8 cellular contexts compared by ENCODE assay signal in the genomic region with DNA sequence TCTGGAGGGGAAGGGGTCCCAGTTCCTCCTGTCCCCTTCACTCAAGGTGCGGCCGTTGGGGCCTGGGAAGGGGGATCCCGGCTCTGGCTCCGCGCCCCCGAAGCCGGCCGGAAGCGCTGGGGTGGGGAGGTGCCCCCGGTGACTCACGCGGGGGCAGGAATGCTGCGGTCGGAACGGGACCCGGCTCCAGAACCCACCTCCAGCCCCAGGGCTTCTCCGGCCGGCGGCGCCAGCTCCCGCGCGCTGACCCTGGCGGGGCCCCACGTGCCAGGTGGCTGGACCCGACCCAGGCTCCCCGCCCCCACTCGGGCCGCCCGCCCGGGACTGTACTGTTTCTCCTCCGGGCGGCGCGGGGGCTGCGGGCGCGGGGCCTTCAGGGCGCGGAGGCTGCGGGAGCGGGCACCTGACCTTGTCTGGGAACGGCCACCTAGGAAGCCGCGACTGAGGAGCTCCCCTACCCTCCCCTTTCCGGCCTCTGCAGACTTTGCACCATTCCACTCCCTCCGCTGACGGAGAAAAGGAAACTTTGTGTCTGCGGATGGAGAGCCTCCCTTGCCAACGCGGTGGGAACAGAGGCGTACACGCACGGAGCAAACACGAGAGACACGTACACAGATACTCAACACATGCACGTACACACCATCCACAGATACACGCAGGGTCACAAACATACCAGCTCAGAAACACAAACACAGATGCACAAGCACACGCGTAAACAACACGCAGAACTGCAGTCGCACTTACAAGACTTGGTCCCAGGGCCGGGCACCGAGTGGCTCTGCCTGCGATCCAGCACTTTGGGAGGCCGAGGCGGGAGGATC. TPM values are rescaled to one million over a fixed set of nuclear protein-coding genes. Genes with fewer than 3 reads are reported as not detected.
A peak's percentile ranks its signal among the peaks of the same experiment; 100 is the strongest.
DNase-seq lines count a peak whose midpoint lies in the region; ATAC-seq and TF ChIP-seq lines count a peak whose summit lies in the region.

No MANE protein-coding gene starts in this region.

- H3K9me2 ChIP-seq in GM23338 (ENCODE audit: insufficient read depth): no peaks in the 10 kb centered on the region

- peaks cover 26% of the 10 kb centered on the region for H3F3A ChIP-seq in GM23338 (replicated peaks; ENCODE audit: low read depth)

- no peaks in the 10 kb centered on the region for H3K36me3 ChIP-seq in GM23338 (ENCODE audit: insufficient read depth)
- H3K36me3 ChIP-seq in iPS-20b (ENCODE audit: insufficient read depth, low read depth, low read length): peaks cover 10% of the 10 kb centered on the region

- H3K27ac ChIP-seq in GM23338 (ENCODE audit: low read depth): peak overlapping the region; percentile 80; the same call in 1 of the 2 replicates
- peak overlapping the region; percentile 47 for H3K27ac ChIP-seq in iPS-20b (ENCODE audit: low read length)

- BruUV-seq in MCF 10A (replicated peaks; lab: Mats Ljungman, UMichigan): no TSS peak

- H3K79me2 ChIP-seq in GM23338 (replicated peaks; ENCODE audit: insufficient read depth): no peaks in the 10 kb centered on the region

- TF ChIP-seq CTCF in GM23338 (conservative IDR thresholded peaks at IDR 0.05; ENCODE audit: low read depth in 2 of 2): no peak
- no peak for TF ChIP-seq CTCF in MCF 10A (IDR thresholded peaks at IDR 0.05; ENCODE audit: unreplicated experiment)

- no peaks in the 10 kb centered on the region for H4K20me1 ChIP-seq in GM23338 (replicated peaks; ENCODE audit: insufficient read depth)

- H3K4me2 ChIP-seq in GM23338: peak overlapping the region; percentile 86

- DNase-seq in GM23338 (ENCODE audit: low spot score) (peak; percentile 81), T1000 (lab: John Stamatoyannopoulos, UW) (peak; percentile 92), MCF 10A (ENCODE audit: unreplicated experiment) (peak; percentile 91), skeletal muscle cell (ENCODE audit: low read depth) (peak; percentile 51), NCI-H510A (lab: John Stamatoyannopoulos, UW) (no peak), NCI-H774 (lab: John Stamatoyannopoulos, UW) (no peak)

- H3K4me1 Mint-ChIP-seq in GM23338: peaks cover 39% of the 10 kb centered on the region
- H3K4me1 Mint-ChIP-seq in MCF 10A (ENCODE audit: insufficient read depth, unreplicated experiment): peaks cover 47% of the 10 kb centered on the region

- H2AFZ ChIP-seq in GM23338: peak overlapping the region; percentile 87

- H3K4me1 ChIP-seq in GM23338 (ENCODE audit: insufficient read depth) (peaks cover 28% of the 10 kb centered on the region), iPS-20b (ENCODE audit: insufficient read depth, low read length) (peaks cover 21% of the 10 kb centered on the region)

- H3K27ac Mint-ChIP-seq in GM23338 (peak overlapping the region; percentile 92), MCF 10A (ENCODE audit: low read depth, unreplicated experiment) (peak overlapping the region; percentile 92)

- POLR2A ChIA-PET in MCF 10A (lab: Yijun Ruan, JAX): interaction anchor here (0.6 to 14.1 kb wide), 20 partner anchors 8 to 1667 kb away, joined by 3 to 345 read pairs (median 4); a partner anchor contains a TSS

- CTCF ChIA-PET in MCF 10A (lab: Yijun Ruan, JAX): interaction anchor here (0.7 to 1.2 kb wide), 3 partner anchors 22 to 951 kb away, joined by 3 to 4 read pairs (median 3); no protein-coding TSS in a partner anchor

- peak overlapping the region; percentile 78 for H3K9ac ChIP-seq in iPS-20b (ENCODE audit: low read depth, low read length)

- H3K27me3 ChIP-seq in GM23338 (ENCODE audit: insufficient read depth) (no peaks in the 10 kb centered on the region), iPS-20b (ENCODE audit: insufficient read depth, low read length) (no peaks in the 10 kb centered on the region)

- H3K36me3 Mint-ChIP-seq in GM23338 (ENCODE audit: low read depth) (peaks cover 11% of the 10 kb centered on the region), MCF 10A (ENCODE audit: insufficient read depth, unreplicated experiment) (peaks cover 9% of the 10 kb centered on the region)

- H3K4me3 ChIP-seq in GM23338 (peak overlapping the region; percentile 67), iPS-20b (ENCODE audit: low read length) (peak overlapping the region; percentile 72), skeletal muscle cell (ENCODE audit: low read depth, low read length) (peak overlapping the region; percentile 32)

- no peaks in the 10 kb centered on the region for H3K9me3 ChIP-seq in iPS-20b (ENCODE audit: insufficient read depth, low read depth, low read length)

- intact Hi-C loops in MCF 10A (cut with micrococcal nuclease): no loop called here

- H3K9me3 Mint-ChIP-seq in GM23338: no peaks in the 10 kb centered on the region
- H3K9me3 Mint-ChIP-seq in MCF 10A (ENCODE audit: unreplicated experiment): no peaks in the 10 kb centered on the region

- ATAC-seq in GM23338: peak; percentile 73
- no peak for ATAC-seq in GM19324 (IDR thresholded peaks at IDR 0.05; ENCODE audit: low FRiP score, unreplicated experiment)

- H3K4me3 Mint-ChIP-seq in GM23338 (peak overlapping the region; percentile 72), MCF 10A (ENCODE audit: unreplicated experiment) (peak overlapping the region; percentile 74)

- H3K27me3 Mint-ChIP-seq in GM23338 (ENCODE audit: insufficient read depth, low read depth, poor library complexity) (peaks cover 5% of the 10 kb centered on the region), MCF 10A (ENCODE audit: insufficient read depth, unreplicated experiment) (no peaks in the 10 kb centered on the region)

TF ChIP-seq in GM23338, 12 proteins besides CTCF, POLR2A, EP300 and RAD21 (continues in another document):
- TF ChIP-seq EZH2 (IDR thresholded peaks at IDR 0.05; ENCODE audit: low read depth, unreplicated experiment) (no peak), POLR2AphosphoS5 (IDR thresholded peaks at IDR 0.05; ENCODE audit: low read depth) (no peak), ZNF331 (CRISPR knock-in tag; IDR thresholded peaks at IDR 0.05; ENCODE audit: low read depth) (no peak)
- TF ChIP-seq, protein P1, sequence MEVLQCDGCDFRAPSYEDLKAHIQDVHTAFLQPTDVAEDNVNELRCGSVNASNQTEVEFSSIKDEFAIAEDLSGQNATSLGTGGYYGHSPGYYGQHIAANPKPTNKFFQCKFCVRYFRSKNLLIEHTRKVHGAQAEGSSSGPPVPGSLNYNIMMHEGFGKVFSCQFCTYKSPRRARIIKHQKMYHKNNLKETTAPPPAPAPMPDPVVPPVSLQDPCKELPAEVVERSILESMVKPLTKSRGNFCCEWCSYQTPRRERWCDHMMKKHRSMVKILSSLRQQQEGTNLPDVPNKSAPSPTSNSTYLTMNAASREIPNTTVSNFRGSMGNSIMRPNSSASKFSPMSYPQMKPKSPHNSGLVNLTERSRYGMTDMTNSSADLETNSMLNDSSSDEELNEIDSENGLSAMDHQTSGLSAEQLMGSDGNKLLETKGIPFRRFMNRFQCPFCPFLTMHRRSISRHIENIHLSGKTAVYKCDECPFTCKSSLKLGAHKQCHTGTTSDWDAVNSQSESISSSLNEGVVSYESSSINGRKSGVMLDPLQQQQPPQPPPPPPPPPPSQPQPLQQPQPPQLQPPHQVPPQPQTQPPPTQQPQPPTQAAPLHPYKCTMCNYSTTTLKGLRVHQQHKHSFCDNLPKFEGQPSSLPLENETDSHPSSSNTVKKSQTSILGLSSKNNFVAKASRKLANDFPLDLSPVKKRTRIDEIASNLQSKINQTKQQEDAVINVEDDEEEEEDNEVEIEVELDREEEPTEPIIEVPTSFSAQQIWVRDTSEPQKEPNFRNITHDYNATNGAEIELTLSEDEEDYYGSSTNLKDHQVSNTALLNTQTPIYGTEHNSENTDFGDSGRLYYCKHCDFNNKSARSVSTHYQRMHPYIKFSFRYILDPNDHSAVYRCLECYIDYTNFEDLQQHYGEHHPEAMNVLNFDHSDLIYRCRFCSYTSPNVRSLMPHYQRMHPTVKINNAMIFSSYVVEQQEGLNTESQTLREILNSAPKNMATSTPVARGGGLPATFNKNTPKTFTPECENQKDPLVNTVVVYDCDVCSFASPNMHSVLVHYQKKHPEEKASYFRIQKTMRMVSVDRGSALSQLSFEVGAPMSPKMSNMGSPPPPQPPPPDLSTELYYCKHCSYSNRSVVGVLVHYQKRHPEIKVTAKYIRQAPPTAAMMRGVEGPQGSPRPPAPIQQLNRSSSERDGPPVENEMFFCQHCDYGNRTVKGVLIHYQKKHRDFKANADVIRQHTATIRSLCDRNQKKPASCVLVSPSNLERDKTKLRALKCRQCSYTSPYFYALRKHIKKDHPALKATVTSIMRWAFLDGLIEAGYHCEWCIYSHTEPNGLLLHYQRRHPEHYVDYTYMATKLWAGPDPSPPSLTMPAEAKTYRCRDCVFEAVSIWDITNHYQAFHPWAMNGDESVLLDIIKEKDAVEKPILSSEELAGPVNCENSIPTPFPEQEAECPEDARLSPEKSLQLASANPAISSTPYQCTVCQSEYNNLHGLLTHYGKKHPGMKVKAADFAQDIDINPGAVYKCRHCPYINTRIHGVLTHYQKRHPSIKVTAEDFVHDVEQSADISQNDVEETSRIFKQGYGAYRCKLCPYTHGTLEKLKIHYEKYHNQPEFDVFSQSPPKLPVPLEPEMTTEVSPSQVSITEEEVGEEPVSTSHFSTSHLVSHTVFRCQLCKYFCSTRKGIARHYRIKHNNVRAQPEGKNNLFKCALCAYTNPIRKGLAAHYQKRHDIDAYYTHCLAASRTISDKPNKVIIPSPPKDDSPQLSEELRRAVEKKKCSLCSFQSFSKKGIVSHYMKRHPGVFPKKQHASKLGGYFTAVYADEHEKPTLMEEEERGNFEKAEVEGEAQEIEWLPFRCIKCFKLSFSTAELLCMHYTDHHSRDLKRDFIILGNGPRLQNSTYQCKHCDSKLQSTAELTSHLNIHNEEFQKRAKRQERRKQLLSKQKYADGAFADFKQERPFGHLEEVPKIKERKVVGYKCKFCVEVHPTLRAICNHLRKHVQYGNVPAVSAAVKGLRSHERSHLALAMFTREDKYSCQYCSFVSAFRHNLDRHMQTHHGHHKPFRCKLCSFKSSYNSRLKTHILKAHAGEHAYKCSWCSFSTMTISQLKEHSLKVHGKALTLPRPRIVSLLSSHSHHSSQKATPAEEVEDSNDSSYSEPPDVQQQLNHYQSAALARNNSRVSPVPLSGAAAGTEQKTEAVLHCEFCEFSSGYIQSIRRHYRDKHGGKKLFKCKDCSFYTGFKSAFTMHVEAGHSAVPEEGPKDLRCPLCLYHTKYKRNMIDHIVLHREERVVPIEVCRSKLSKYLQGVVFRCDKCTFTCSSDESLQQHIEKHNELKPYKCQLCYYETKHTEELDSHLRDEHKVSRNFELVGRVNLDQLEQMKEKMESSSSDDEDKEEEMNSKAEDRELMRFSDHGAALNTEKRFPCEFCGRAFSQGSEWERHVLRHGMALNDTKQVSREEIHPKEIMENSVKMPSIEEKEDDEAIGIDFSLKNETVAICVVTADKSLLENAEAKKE (CRISPR knock-in tag; IDR thresholded peaks at IDR 0.05): no peak

RNA-seq across cellular contexts. Expression of a gene that starts 7.2 kb away (rescaled TPM):
- 23.7 and 28.4 TPM in 2 replicates for total RNA-seq in GM23338 (2014; rRNA removed; shearing (Covaris generic))
- 7.5 and 9.0 TPM in 2 replicates for polyA plus RNA-seq in GM23338 (2016; fragmentation: Nextera tagmentation; extraction: Ambion mirVana)
- 136 and 165 TPM in 2 replicates for total RNA-seq in MCF 10A (2022)

RNA-seq across cellular contexts. Expression of a gene that starts 33.2 kb away (rescaled TPM):
- total RNA-seq in GM23338 (2014; rRNA removed; shearing (Covaris generic)): 272 and 315 TPM in 2 replicates
- 130 and 137 TPM in 2 replicates for polyA plus RNA-seq in GM23338 (2016; fragmentation: Nextera tagmentation; extraction: Ambion mirVana)
- not detected in 2 replicates for total RNA-seq in MCF 10A (2022)

RNA-seq across cellular contexts. Expression of a gene that starts 37.9 kb away (rescaled TPM):
- total RNA-seq in GM23338 (2014; rRNA removed; shearing (Covaris generic)): 166 and 204 TPM in 2 replicates
- polyA plus RNA-seq in GM23338 (2016; fragmentation: Nextera tagmentation; extraction: Ambion mirVana): 204 and 207 TPM in 2 replicates
- total RNA-seq in MCF 10A (2022): 179 and 204 TPM in 2 replicates

Comparison
In these comparisons a context has a peak if more than half of its experiments do, and no peak if none do; other contexts are left out.
1. DNase-seq: peak in GM23338 (single experiment), T1000 (single experiment), MCF 10A (single experiment) and skeletal muscle cell (single experiment); none in NCI-H510A (single experiment) and NCI-H774 (single experiment).
2. RNA of a gene that starts 33.2 kb away (total RNA-seq): 272 to 315 TPM in GM23338; not detected in MCF 10A; every median in the first group is over 100 times any median in the second.
3. Peak in every context shown above with its lines, with median percentiles within 50 percentile points of each other: H3K4me3 ChIP-seq.